28 cellular contexts compared by ENCODE assay signal in the genomic region with DNA sequence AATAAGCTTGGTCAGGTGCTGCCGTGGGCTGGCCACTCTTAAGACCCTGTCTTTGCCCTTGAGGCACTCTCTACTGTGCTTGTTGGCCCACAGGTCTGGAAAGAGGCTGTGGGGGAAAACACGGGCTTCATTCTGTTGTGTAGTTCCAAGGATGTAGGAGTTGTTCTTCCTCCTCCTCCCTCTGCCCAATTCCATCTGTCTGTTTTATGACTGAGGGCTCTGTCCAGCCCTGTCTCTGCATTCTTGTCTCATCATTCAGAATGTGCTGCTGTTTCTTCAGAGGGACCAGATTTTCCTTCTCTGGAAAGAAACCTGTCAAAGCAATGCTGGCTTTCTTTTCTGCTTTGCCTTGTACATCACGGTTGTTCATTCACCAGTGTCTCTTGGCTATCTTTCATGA.
"Had no signal": no experiment of that assay in that cellular context is flagged by ENCODE, and none has a peak within 500 bp of the region (broad histone marks: within the 10 kb centered on the region; RNA-seq: fewer than 3 reads in every experiment).

No MANE protein-coding gene starts in this region.

- H3K27me3 ChIP-seq: brain microvascular endothelial cell, foreskin keratinocyte, ovary, suprapubic skin had no signal

- H3K27ac ChIP-seq: brain microvascular endothelial cell, foreskin keratinocyte, left lung, ovary, psoas muscle, skin epidermis, suprapubic skin had no signal

- H3K4me1 ChIP-seq: left lung, psoas muscle had no signal

- H3K36me3 ChIP-seq: left lung, ovary had no signal

- DNase-seq: activated B cell treated with CpG ODN at 0.5 μM for 24 hours; activated CD4-positive, alpha-beta memory T cell treated with anti-CD3 and anti-CD28 coated beads for 36 hours; activated CD4-positive, alpha-beta T cell treated with anti-CD3 and anti-CD28 coated beads for 4 hours; activated gamma-delta T cell treated with Interleukin-2 at 50 U/mL for 16 hours; activated T-cell treated with anti-CD3 and anti-CD28 coated beads for 4 hours; amniotic stem cell; brain microvascular endothelial cell; effector memory CD4-positive, alpha-beta T cell; foreskin keratinocyte; hippocampal formation; kidney; left lung; midbrain; ovary; psoas muscle; right cardiac atrium; stimulated activated CD4-positive, alpha-beta T cell treated with anti-CD3 and anti-CD28 coated beads, Interleukin-15, amount 100 ng/mL, for 24 hours; stimulated activated CD4-positive, alpha-beta T cell treated with anti-CD3 and anti-CD28 coated beads, Interleukin-2, amount 100 ng/mL, for 48 hours; T-helper 1 cell; T-helper 9 cell; trophoblast cell had no signal

- H3K4me3 ChIP-seq: left lung, ovary, psoas muscle, skin epidermis, suprapubic skin had no signal

- H3K27ac Mint-ChIP-seq: activated B cell treated with CpG ODN at 0.5 μM for 24 hours; activated CD4-positive, alpha-beta memory T cell treated with anti-CD3 and anti-CD28 coated beads for 36 hours; activated naive CD8-positive, alpha-beta T cell; activated T-helper 1 cell treated with anti-CD3 and anti-CD28 coated beads, Interleukin-12 subunit alpha, Interleukin-12 subunit beta, Interleukin-2, Interleukin-4 antibody, amounts not matched to agents 30 ng/mL and 10 ng/mL and 1 ng/mL, durations not matched to agents 14 hours and 24 hours and 36 hours; dendritic cell treated with granulocyte-macrophage colony-stimulating factor and Interleukin-4, amounts not matched to agents 40 ng/mL and 50 ng/mL, for 4 days; stimulated activated naive CD8-positive, alpha-beta T cell treated with anti-CD3 and anti-CD28 coated beads, Interleukin-15, Interleukin-2, amounts not matched to agents 100 ng/mL and 50 ng/mL, for 24 hours had no signal

- H3K4me3 Mint-ChIP-seq: activated B cell treated with CpG ODN at 0.5 μM for 24 hours; activated CD4-positive, alpha-beta memory T cell treated with anti-CD3 and anti-CD28 coated beads for 36 hours; activated naive CD8-positive, alpha-beta T cell; activated T-helper 1 cell treated with anti-CD3 and anti-CD28 coated beads, Interleukin-12 subunit alpha, Interleukin-12 subunit beta, Interleukin-2, Interleukin-4 antibody, amounts not matched to agents 30 ng/mL and 10 ng/mL and 1 ng/mL, durations not matched to agents 14 hours and 24 hours and 36 hours; central memory CD8-positive, alpha-beta T cell; dendritic cell treated with granulocyte-macrophage colony-stimulating factor and Interleukin-4, amounts not matched to agents 40 ng/mL and 50 ng/mL, for 4 days; stimulated activated naive CD8-positive, alpha-beta T cell treated with anti-CD3 and anti-CD28 coated beads, Interleukin-15, Interleukin-2, amounts not matched to agents 100 ng/mL and 50 ng/mL, for 24 hours had no signal

- ATAC-seq: foreskin keratinocyte, left lung, psoas muscle, right cardiac atrium had no signal

- H3K9me3 Mint-ChIP-seq: activated CD4-positive, alpha-beta memory T cell treated with anti-CD3 and anti-CD28 coated beads for 36 hours; stimulated activated naive CD8-positive, alpha-beta T cell treated with anti-CD3 and anti-CD28 coated beads, Interleukin-15, Interleukin-2, amounts not matched to agents 100 ng/mL and 50 ng/mL, for 24 hours had no signal

- FAIRE-seq: kidney had no signal

- H3K36me3 Mint-ChIP-seq: activated CD4-positive, alpha-beta memory T cell treated with anti-CD3 and anti-CD28 coated beads for 36 hours; activated naive CD8-positive, alpha-beta T cell had no signal

- H3K9me3 ChIP-seq: left lung, ovary, psoas muscle, suprapubic skin had no signal
